In the genomic region with DNA sequence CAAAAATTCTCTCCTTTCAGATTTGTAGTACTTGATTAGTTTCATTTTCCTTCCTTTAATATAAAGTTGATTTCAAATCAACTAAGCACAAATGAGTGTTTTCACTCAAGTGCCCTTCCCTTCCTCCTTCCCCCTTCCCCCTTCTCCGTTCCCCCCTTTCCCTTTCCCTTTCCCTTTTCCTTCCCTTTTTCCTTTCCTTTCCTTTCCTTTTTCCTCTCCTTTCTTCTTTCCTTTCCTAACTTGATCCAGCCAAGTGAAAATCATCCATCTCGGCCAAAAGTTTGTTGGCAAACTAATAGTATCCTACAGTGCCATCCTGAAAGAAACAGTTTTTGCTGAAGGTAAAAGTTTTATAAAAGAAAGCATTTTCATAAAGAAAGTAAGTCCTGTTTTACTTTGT, we compare ENCODE assay signal across 23 cellular contexts.
"Had no signal": no experiment of that assay in that cellular context is flagged by ENCODE, and none has a peak within 500 bp of the region (broad histone marks: within the 10 kb centered on the region; RNA-seq: fewer than 3 reads in every experiment).

No MANE protein-coding gene starts in this region.

- H3K9ac ChIP-seq: SK-N-SH had no signal

- FAIRE-seq: HTR-8/SVneo had no signal

- DNase-seq: IMR-90, Karpas-422, KG1, MG63, NCI-H1092, NCI-H1436, NCI-H187, NCI-H2029, NCI-H2081 treated with DMSO at 0.1 percent for 48 hours, NCI-H2171, NCI-H226, NCI-H446, NCI-H510A, NCI-H524 treated with DMSO at 0.1 percent for 48 hours, NCI-H69, NCI-H774, PC-3, SHP77, SK-N-SH had no signal

- H3K27ac ChIP-seq: HL-60, RWPE1 had no signal

- H3K4me3 ChIP-seq: MG63 had no signal

- H3K4me2 ChIP-seq: SK-N-SH had no signal

- H3K36me3 ChIP-seq: MG63 had no signal

- H3K9me3 ChIP-seq: SK-N-SH had no signal

- ATAC-seq: Panc1, PC-3 had no signal

- H3K27me3 ChIP-seq: MG63 had no signal
